Comparison of ENCODE assay signal across 27 cellular contexts in the genomic region with DNA sequence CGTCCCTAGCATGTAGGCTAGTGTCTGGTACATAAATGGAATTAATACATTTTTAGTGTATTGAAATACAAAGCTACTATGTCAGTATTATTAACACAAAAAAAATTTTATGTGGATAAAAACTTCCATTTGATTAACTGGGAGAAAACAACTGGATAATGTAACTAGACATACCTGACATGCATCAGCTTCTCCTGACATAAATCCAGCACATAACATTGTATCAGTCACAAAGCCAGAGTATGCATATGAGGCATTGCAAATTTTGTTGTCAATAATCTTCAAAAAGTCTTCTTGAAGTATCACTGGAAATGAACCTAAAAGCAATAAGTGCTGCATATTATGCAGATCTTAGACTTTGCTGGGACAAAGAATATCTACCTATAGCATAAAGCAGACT. TPM values are rescaled to one million over a fixed set of nuclear protein-coding genes. Genes with fewer than 3 reads are reported as not detected.
"Had no signal": no experiment of that assay in that cellular context is flagged by ENCODE, and none has a peak within 500 bp of the region (broad histone marks: within the 10 kb centered on the region; RNA-seq: fewer than 3 reads in every experiment).

No MANE protein-coding gene starts in this region.

- DNase-seq: stimulated activated CD4-positive, alpha-beta T cell treated with anti-CD3 and anti-CD28 coated beads, Interleukin-2, amount 100 ng/mL, for 48 hours; stimulated activated CD4-positive, alpha-beta T cell treated with anti-CD3 and anti-CD28 coated beads, Interleukin-4, amount 100 ng/mL, for 1 hour; stimulated activated CD4-positive, alpha-beta T cell treated with anti-CD3 and anti-CD28 coated beads, Interleukin-4, amount 100 ng/mL, for 24 hours; stimulated activated CD4-positive, alpha-beta T cell treated with anti-CD3 and anti-CD28 coated beads, Interleukin-4, amount 100 ng/mL, for 4 hours; stimulated activated CD8-positive, alpha-beta memory T cell treated with anti-CD3 and anti-CD28 coated beads, Interleukin-4, amount 100 ng/mL, for 48 hours; stimulated activated naive B cell treated with anti-CD40 and anti-IgM and Interleukin-4, amounts not matched to agents 10 μg/mL and 1 μg/mL and 100 μg/mL, for 72 hours; stimulated activated naive CD4-positive, alpha-beta T cell; stimulated activated naive CD4-positive, alpha-beta T cell treated with Interleukin-2 at 50 U/mL for 16 hours; stimulated activated naive CD8-positive, alpha-beta T cell treated with anti-CD3 and anti-CD28 coated beads, Interleukin-15, amount 100 ng/mL, for 72 hours; stimulated activated naive CD8-positive, alpha-beta T cell treated with anti-CD3 and anti-CD28 coated beads, Interleukin-15, Interleukin-2, amounts not matched to agents 100 U/mL and 50 U/mL, for 24 hours; stomach; substantia nigra; testis; thyroid gland; tibial artery; transverse colon; trophoblast cell; upper lobe of left lung; upper lobe of right lung; uterus had no signal

- H3K4me3 ChIP-seq: stomach, suprapubic skin, testis, thoracic aorta, thyroid gland, tibial artery, tibial nerve, transverse colon, upper lobe of left lung, upper lobe of right lung, uterus, vagina had no signal

- H3K9me3 ChIP-seq: stomach, suprapubic skin, testis, thoracic aorta, thyroid gland, tibial artery, tibial nerve, transverse colon, upper lobe of left lung, upper lobe of right lung, uterus, vagina had no signal

- H3K36me3 ChIP-seq: stomach, suprapubic skin, thoracic aorta, thyroid gland, tibial artery, tibial nerve, transverse colon, upper lobe of left lung, upper lobe of right lung, uterus, vagina had no signal

- H3K27ac ChIP-seq: stomach, suprapubic skin, testis, thoracic aorta, thyroid gland, tibial artery, tibial nerve, transverse colon, upper lobe of left lung, upper lobe of right lung, uterus, vagina had no signal

- H3K27me3 ChIP-seq: stomach, suprapubic skin, testis, thyroid gland, tibial artery, tibial nerve, transverse colon, upper lobe of left lung, upper lobe of right lung, uterus, vagina had no signal

RNA-seq across cellular contexts. Expression of gene TMPRSS11B, which starts 16.9 kb away (rescaled TPM):
- total RNA-seq: subcutaneous adipose tissue, suprapubic skin, temporal lobe, testis, thoracic aorta, thyroid gland, tibial nerve, transverse colon, upper lobe of left lung, upper lobe of right lung, urinary bladder had no signal
- polyA plus RNA-seq: urinary bladder had no signal
